Comparison of ENCODE assay signal across 8 cellular contexts in the genomic region with DNA sequence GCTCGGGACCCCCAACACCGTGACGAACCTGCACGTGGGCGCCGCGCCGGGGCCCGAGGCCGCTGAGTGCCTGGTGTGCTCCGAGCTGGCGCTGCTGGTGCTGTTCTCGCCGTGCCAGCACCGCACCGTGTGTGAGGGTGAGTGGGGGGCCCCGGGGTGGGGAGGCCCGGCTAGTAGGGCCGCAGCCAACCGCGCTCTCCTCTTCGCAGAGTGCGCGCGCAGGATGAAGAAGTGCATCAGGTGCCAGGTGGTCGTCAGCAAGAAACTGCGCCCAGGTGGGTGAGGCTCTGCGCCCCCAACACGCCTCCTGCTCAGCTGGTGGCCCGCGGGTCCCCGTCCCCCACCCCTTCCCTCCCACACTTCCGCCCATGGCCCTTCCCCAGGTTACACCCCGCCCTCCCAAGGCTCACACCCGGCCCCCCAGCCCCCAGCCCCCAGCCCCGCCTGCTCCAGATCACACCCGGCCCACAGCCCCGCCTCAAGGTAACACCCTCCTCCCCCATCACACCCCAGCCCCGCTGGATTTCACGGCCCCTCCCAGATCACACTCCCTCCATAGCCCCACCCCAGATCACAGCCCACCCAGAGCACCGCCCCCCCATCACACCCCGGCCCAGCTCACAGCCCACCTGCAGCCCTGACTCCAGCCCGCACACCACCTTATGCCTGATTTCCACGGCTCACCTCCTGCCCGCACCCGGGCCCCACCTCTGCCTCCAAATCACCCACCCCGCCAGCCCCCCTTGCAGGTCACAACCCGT.
A peak's percentile ranks its signal among the peaks of the same experiment; 100 is the strongest.
DNase-seq lines count a peak whose midpoint lies in the region; ATAC-seq lines count a peak whose summit lies in the region.

No MANE protein-coding gene starts in this region.

- H3K36me3 ChIP-seq in HUES6 (ENCODE audit: control insufficient read depth, insufficient read depth, low read length) (no peaks in the 10 kb centered on the region; the same call in 1 of the 2 replicates), iPS-20b (ENCODE audit: insufficient read depth, low read depth, low read length) (no peaks in the 10 kb centered on the region)

- peaks cover 16% of the 10 kb centered on the region for H3K27me3 ChIP-seq in HUES6 (ENCODE audit: control insufficient read depth, insufficient read depth, low read length)
- peaks cover 23% of the 10 kb centered on the region for H3K27me3 ChIP-seq in iPS-20b (ENCODE audit: insufficient read depth, low read length)

- peak; percentile 64 for DNase-seq in activated CD8-positive, alpha-beta memory T cell treated with anti-CD3 and anti-CD28 coated beads, Interleukin-2, amount 50 U/mL, for 1 hour (ENCODE audit: extremely low read depth)
- DNase-seq in stimulated activated CD8-positive, alpha-beta memory T cell treated with anti-CD3 and anti-CD28 coated beads, Interleukin-4, amount 100 ng/mL, for 48 hours, result peak; percentile 77
- DNase-seq in GM03348 (ENCODE audit: low spot score) (no peak), HPDE6-E6E7 (ENCODE audit: extremely low spot score) (no peak)

- no peak for ATAC-seq in HG03039 (IDR thresholded peaks at IDR 0.05; ENCODE audit: unreplicated experiment)
- ATAC-seq in HG03521 (IDR thresholded peaks at IDR 0.05; ENCODE audit: unreplicated experiment), result no peak

- no peaks in the 10 kb centered on the region for H3K4me1 ChIP-seq in HUES6 (ENCODE audit: control insufficient read depth, insufficient read depth, low read length)
- no peaks in the 10 kb centered on the region for H3K4me1 ChIP-seq in iPS-20b (ENCODE audit: insufficient read depth, low read length)

- H3K27ac ChIP-seq in HUES6 (ENCODE audit: low read depth, low read length) (no peak overlapping the region), iPS-20b (ENCODE audit: low read length) (no peak overlapping the region)

- H3K4me3 ChIP-seq in HUES6 (ENCODE audit: low read depth, low read length), result peak overlapping the region; percentile 44; the same call in 1 of the 2 replicates
- H3K4me3 ChIP-seq in iPS-20b (ENCODE audit: low read length), result peak overlapping the region; percentile 54; the same call in 1 of the 2 replicates

- H3K9me3 ChIP-seq in HUES6 (ENCODE audit: control insufficient read depth, insufficient read depth, low read depth, low read length), result no peaks in the 10 kb centered on the region
- no peaks in the 10 kb centered on the region for H3K9me3 ChIP-seq in iPS-20b (ENCODE audit: insufficient read depth, low read depth, low read length)

- H3K9ac ChIP-seq in HUES6 (ENCODE audit: low read length) (no peak overlapping the region), iPS-20b (ENCODE audit: low read depth, low read length) (no peak overlapping the region)

Comparison
In these comparisons a context has a peak if more than half of its experiments do, and no peak if none do; other contexts are left out.
1. DNase-seq: peak in activated CD8-positive, alpha-beta memory T cell treated with anti-CD3 and anti-CD28 coated beads, Interleukin-2, amount 50 U/mL, for 1 hour (single experiment) and stimulated activated CD8-positive, alpha-beta memory T cell treated with anti-CD3 and anti-CD28 coated beads, Interleukin-4, amount 100 ng/mL, for 48 hours (single experiment); none in GM03348 (single experiment) and HPDE6-E6E7 (single experiment).